Comparison of ENCODE assay signal across 10 cellular contexts in genomic region chr1:1144122-1144842, GRCh38. TPM values are rescaled to one million over a fixed set of nuclear protein-coding genes. Genes with fewer than 3 reads are reported as not detected.
A peak's percentile ranks its signal among the peaks of the same experiment; 100 is the strongest.
DNase-seq lines count a peak whose midpoint lies in the region; ATAC-seq and TF ChIP-seq lines count a peak whose summit lies in the region.
"Had no signal": no experiment of that assay in that cellular context is flagged by ENCODE, and none has a peak within 500 bp of the region (broad histone marks: within the 10 kb centered on the region; RNA-seq: fewer than 3 reads in every experiment).

No MANE protein-coding gene starts in this region.

- H2AFZ ChIP-seq in OCI-LY7 (ENCODE audit: low read length), result peak overlapping the region; percentile 84

- BruUV-seq in OCI-LY7 (replicated peaks; lab: Mats Ljungman, UMichigan), result no TSS peak

- H3K4me3 Mint-ChIP-seq in endothelial cell (ENCODE audit: unreplicated experiment), result no peak overlapping the region

- H3K4me3 ChIP-seq in OCI-LY7 (ENCODE audit: low read depth, low read length, poor library complexity, severe bottlenecking), result no peak overlapping the region
- no peak overlapping the region for H3K4me3 ChIP-seq in rectal smooth muscle tissue (ENCODE audit: low read length)

- H3K36me3 ChIP-seq in OCI-LY7 (ENCODE audit: insufficient read depth, low read length) (no peaks in the 10 kb centered on the region), rectal smooth muscle tissue (ENCODE audit: control insufficient read depth, insufficient read depth, low read length) (no peaks in the 10 kb centered on the region)

- no peaks in the 10 kb centered on the region for H3K9me2 ChIP-seq in OCI-LY7 (ENCODE audit: insufficient read depth, low read length)

- H3K9me3 ChIP-seq in OCI-LY7 (ENCODE audit: low read length), result no peaks in the 10 kb centered on the region

- CTCF ChIA-PET in HEK293T (lab: Yijun Ruan, JAX), result no interaction called here
- CTCF ChIA-PET in OCI-LY7 (lab: Charles Lee; ENCODE audit: unreplicated experiment), result no interaction called here

- peak overlapping the region; percentile 40 for H3K4me2 ChIP-seq in OCI-LY7 (ENCODE audit: low read length)

- H4K20me1 ChIP-seq in OCI-LY7 (ENCODE audit: insufficient read depth, low read length), result no peaks in the 10 kb centered on the region

- intact Hi-C loops in OCI-LY7 (cut with micrococcal nuclease; ENCODE audit: unreplicated experiment), result no loop called here

- H3K36me3 Mint-ChIP-seq in endothelial cell (ENCODE audit: low read depth, unreplicated experiment), result no peaks in the 10 kb centered on the region

- no peaks in the 10 kb centered on the region for H3K27me3 ChIP-seq in rectal smooth muscle tissue (ENCODE audit: control insufficient read depth, insufficient read depth, low read length)

- POLR2A ChIA-PET in HEK293T (lab: Yijun Ruan, JAX) (no interaction called here), OCI-LY7 (lab: Charles Lee) (interaction anchor here (0.8 kb wide), 1 partner anchor 15 kb away, joined by 3 read pairs; no protein-coding TSS in a partner anchor)

- no peaks in the 10 kb centered on the region for H3K9me3 Mint-ChIP-seq in endothelial cell (ENCODE audit: unreplicated experiment)

- peaks cover 3% of the 10 kb centered on the region for H3K27me3 Mint-ChIP-seq in endothelial cell (ENCODE audit: unreplicated experiment)

- no peaks in the 10 kb centered on the region for H3K79me2 ChIP-seq in OCI-LY7 (ENCODE audit: insufficient read depth, low read depth, low read length)

- H3K27ac ChIP-seq in OCI-LY7 (ENCODE audit: low read depth, low read length, poor library complexity, severe bottlenecking) (peak overlapping the region; percentile 64), rectal smooth muscle tissue (ENCODE audit: low read depth, low read length) (no peak overlapping the region)

- H3K4me1 ChIP-seq in OCI-LY7 (ENCODE audit: insufficient read depth, low read length, poor library complexity, severe bottlenecking), result peaks cover 19% of the 10 kb centered on the region
- H3K4me1 ChIP-seq in rectal smooth muscle tissue (ENCODE audit: control insufficient read depth, insufficient read depth, low read length), result no peaks in the 10 kb centered on the region

- H3K4me1 Mint-ChIP-seq in endothelial cell (ENCODE audit: unreplicated experiment), result no peaks in the 10 kb centered on the region

- DNase-seq in HEK293T (ENCODE audit: extremely low spot score) (no peak), OCI-LY7 (ENCODE audit: low spot score) (peak; percentile 85), endothelial cell (ENCODE audit: low spot score) (no peak), GOT3 (lab: John Stamatoyannopoulos, UW) (no peak)
- peak; percentile 61 for DNase-seq in activated naive CD4-positive, alpha-beta T cell treated with Interleukin-2 at 50 U/mL for 16 hours

- ATAC-seq in HG02884 (IDR thresholded peaks at IDR 0.05; ENCODE audit: unreplicated experiment) (no peak), HG02840 (IDR thresholded peaks at IDR 0.05; ENCODE audit: low FRiP score, unreplicated experiment) (no peak)

- TF ChIP-seq CTCF in OCI-LY7 (conservative IDR thresholded peaks at IDR 0.05; ENCODE audit: low read length), result no peak
- TF ChIP-seq CTCF in endothelial cell (IDR thresholded peaks at IDR 0.05; ENCODE audit: unreplicated experiment), result no peak

- no peak overlapping the region for H3K27ac Mint-ChIP-seq in endothelial cell (ENCODE audit: unreplicated experiment)

- peak overlapping the region; percentile 21 for H3K9ac ChIP-seq in rectal smooth muscle tissue (ENCODE audit: low read length)

TF ChIP-seq in HEK293T, 16 proteins besides CTCF, POLR2A, EP300 and RAD21:
- TF ChIP-seq L3MBTL2 (conservative IDR thresholded peaks at IDR 0.05) (peak; percentile 60), HDGF (IDR thresholded peaks at IDR 0.05; ENCODE audit: borderline replicate concordance) (no peak)

RNA-seq across cellular contexts. Expression of gene C1orf159, which starts 28.4 kb away (rescaled TPM):
- 13.1 and 27.6 TPM in 2 replicates for total RNA-seq in OCI-LY7 (2014; rRNA removed; shearing (Covaris generic))
- total RNA-seq in OCI-LY7 (2022) (24.1 and 24.5 TPM in 2 replicates), endothelial cell (ENCODE audit: unreplicated experiment) (16.6 TPM)

RNA-seq across cellular contexts. Expression of gene TTLL10, which starts 29.4 kb away (rescaled TPM):
- total RNA-seq in OCI-LY7 (2014; rRNA removed; shearing (Covaris generic)), result not detected in 2 replicates
- total RNA-seq in OCI-LY7 (2022), result not detected in 2 replicates
- not detected for total RNA-seq in endothelial cell (ENCODE audit: unreplicated experiment)
- total RNA-seq: kidney epithelial cell, NCI-H460 had no signal

Comparison
In these comparisons a context has a peak if more than half of its experiments do, and no peak if none do; other contexts are left out.
1. DNase-seq: peak in OCI-LY7 (single experiment) and activated naive CD4-positive, alpha-beta T cell treated with Interleukin-2 at 50 U/mL for 16 hours (single experiment); none in HEK293T (single experiment), endothelial cell (single experiment) and GOT3 (single experiment).